1 cellular context compared by ENCODE assay signal in genomic region chr17:44899074-44899782, GRCh38.
TF ChIP-seq lines count a peak whose summit lies in the region.

EFTUD2 (minus strand) TSS chr17:44899445; CDS start chr17:44894521, 4,924 bp downstream.

TF ChIP-seq in WTC11, 78 proteins besides CTCF, POLR2A, EP300 and RAD21 (continued from another document):
- peak; percentile 87 for TF ChIP-seq ARID4B (CRISPR knock-in tag; IDR thresholded peaks at IDR 0.05; ENCODE audit: borderline replicate concordance)
- no peak for TF ChIP-seq GTF2I (CRISPR knock-in tag; conservative IDR thresholded peaks at IDR 0.05)
- TF ChIP-seq ZNF263 (CRISPR knock-in tag; IDR thresholded peaks at IDR 0.05; ENCODE audit: low read depth): no peak
- TF ChIP-seq SOX15 (CRISPR knock-in tag; IDR thresholded peaks at IDR 0.05): no peak
- no peak for TF ChIP-seq AR (CRISPR knock-in tag; IDR thresholded peaks at IDR 0.05)
- TF ChIP-seq IRF1 (CRISPR knock-in tag; IDR thresholded peaks at IDR 0.05): no peak
- TF ChIP-seq ZSCAN18 (CRISPR knock-in tag; IDR thresholded peaks at IDR 0.05): no peak
- TF ChIP-seq ZNF416 (CRISPR knock-in tag; IDR thresholded peaks at IDR 0.05): no peak
- TF ChIP-seq CBFB (CRISPR knock-in tag; IDR thresholded peaks at IDR 0.05; ENCODE audit: low read depth): 0 out of 2 replicates have a peak, but pooled peaks have one; percentile 76
- no peak for TF ChIP-seq NFYB (CRISPR knock-in tag; conservative IDR thresholded peaks at IDR 0.05; ENCODE audit: low read depth)
- 0 out of 2 replicates have a peak, but pooled peaks have one; percentile 11 for TF ChIP-seq PRRX2 (CRISPR knock-in tag; IDR thresholded peaks at IDR 0.05)
- no peak for TF ChIP-seq ESRRA (CRISPR knock-in tag; IDR thresholded peaks at IDR 0.05; ENCODE audit: borderline replicate concordance)
- TF ChIP-seq ZNF396 (CRISPR knock-in tag; IDR thresholded peaks at IDR 0.05; ENCODE audit: borderline replicate concordance): no peak
- TF ChIP-seq ATF2 (CRISPR knock-in tag; IDR thresholded peaks at IDR 0.05; ENCODE audit: borderline replicate concordance, low read depth): no peak
- no peak for TF ChIP-seq NFE2L1 (CRISPR knock-in tag; IDR thresholded peaks at IDR 0.05)
- no peak for TF ChIP-seq TCF7 (CRISPR knock-in tag; IDR thresholded peaks at IDR 0.05; ENCODE audit: low read depth)
- no peak for TF ChIP-seq ATF3 (CRISPR knock-in tag; conservative IDR thresholded peaks at IDR 0.05)
- no peak for TF ChIP-seq ZNF281 (CRISPR knock-in tag; IDR thresholded peaks at IDR 0.05)
- TF ChIP-seq HMGA2 (CRISPR knock-in tag; IDR thresholded peaks at IDR 0.05): 0 out of 2 replicates have a peak, but pooled peaks have one; percentile 21
- TF ChIP-seq JAZF1 (CRISPR knock-in tag; IDR thresholded peaks at IDR 0.05): no peak
- no peak for TF ChIP-seq ZNF425 (CRISPR knock-in tag; conservative IDR thresholded peaks at IDR 0.05)
- no peak for TF ChIP-seq NFATC4 (CRISPR knock-in tag; IDR thresholded peaks at IDR 0.05)
- TF ChIP-seq EMX1 (CRISPR knock-in tag; IDR thresholded peaks at IDR 0.05): no peak
- TF ChIP-seq HMGXB4 (CRISPR knock-in tag; IDR thresholded peaks at IDR 0.05): peak; percentile 97
- TF ChIP-seq E2F5 (CRISPR knock-in tag; IDR thresholded peaks at IDR 0.05): peak; percentile 81; the same call in 1 of the 2 replicates
- TF ChIP-seq ZNF423 (CRISPR knock-in tag; IDR thresholded peaks at IDR 0.05): no peak
- TF ChIP-seq FOXK1 (CRISPR knock-in tag; IDR thresholded peaks at IDR 0.05): peak; percentile 97
